10 cellular contexts compared by ENCODE assay signal in genomic region chr3:186425788-186426730, GRCh38.
A peak's percentile ranks its signal among the peaks of the same experiment; 100 is the strongest.
DNase-seq lines count a peak whose midpoint lies in the region; ATAC-seq, FAIRE-seq and TF ChIP-seq lines count a peak whose summit lies in the region.
"Had no signal": no experiment of that assay in that cellular context is flagged by ENCODE, and none has a peak within 500 bp of the region (broad histone marks: within the 10 kb centered on the region; RNA-seq: fewer than 3 reads in every experiment).

No MANE protein-coding gene starts in this region.

- no peaks in the 10 kb centered on the region for H3K27me3 ChIP-seq in gastroesophageal sphincter
- H3K27me3 ChIP-seq: neutrophil had no signal

- H3K4me1 ChIP-seq in gastroesophageal sphincter, result peaks cover 6 to 55% (median 21%) of the 10 kb centered on the region in 3 donors

- H3K4me3 Mint-ChIP-seq in activated CD4-positive, alpha-beta T cell treated with anti-CD3 and anti-CD28 coated beads for 36 hours, result no peak overlapping the region
- no peak overlapping the region for H3K4me3 Mint-ChIP-seq in type B pancreatic cell
- H3K4me3 Mint-ChIP-seq in activated naive CD4-positive, alpha-beta T cell treated with anti-CD3 and anti-CD28 coated beads, Interleukin-2, amount 10 ng/mL, durations not matched to agents 7 days and 5 days, result no peak overlapping the region

- peak; percentile 36 for ATAC-seq in activated CD4-positive, alpha-beta T cell treated with anti-CD3 and anti-CD28 coated beads for 36 hours
- ATAC-seq in gastroesophageal sphincter, result no peak

- H3K4me3 ChIP-seq in gastroesophageal sphincter, result no peak overlapping the region

- intact Hi-C loops in activated CD4-positive, alpha-beta T cell treated with anti-CD3 and anti-CD28 coated beads for 36 hours (cut with DNase I, micrococcal nuclease), result no loop called here

- H3K27ac Mint-ChIP-seq in activated CD4-positive, alpha-beta T cell treated with anti-CD3 and anti-CD28 coated beads for 36 hours, result no peak overlapping the region
- H3K27ac Mint-ChIP-seq in type B pancreatic cell, result no peak overlapping the region
- no peak overlapping the region for H3K27ac Mint-ChIP-seq in activated naive CD4-positive, alpha-beta T cell treated with anti-CD3 and anti-CD28 coated beads, Interleukin-2, amount 10 ng/mL, durations not matched to agents 7 days and 5 days

- 34 to 35% methylated on average over 4 to 8 of the region's 10 CpGs for WGBS in gastroesophageal sphincter (ENCODE audit: low coverage in 1 of 2), 2 donors

- CTCF ChIA-PET in activated CD4-positive, alpha-beta T cell treated with anti-CD3 and anti-CD28 coated beads for 36 hours (lab: Charles Lee), result interaction anchor here (1.0 to 1.4 kb wide), 3 partner anchors 13 to 115 kb away, joined by 3 to 4 read pairs (median 3); no protein-coding TSS in a partner anchor
- CTCF ChIA-PET in activated naive CD4-positive, alpha-beta T cell treated with anti-CD3 and anti-CD28 coated beads, Interleukin-2, amount 10 ng/mL, durations not matched to agents 7 days and 5 days (lab: Charles Lee), result interaction anchor here (0.9 kb wide), 1 partner anchor 115 kb away, joined by 4 read pairs; no protein-coding TSS in a partner anchor

- no peak for DNase-seq in activated CD4-positive, alpha-beta T cell treated with anti-CD3 and anti-CD28 coated beads for 36 hours
- DNase-seq in activated CD4-positive, alpha-beta T cell treated with anti-CD3 and anti-CD28 coated beads, Interleukin-2, amount 50 U/mL, for 48 hours, result no peak
- peak; percentile 64 for DNase-seq in RPMI7951 (ENCODE audit: low read depth)
- no peak for DNase-seq in type B pancreatic cell (ENCODE audit: extremely low spot score, unreplicated experiment)
- no peak for DNase-seq in activated naive CD4-positive, alpha-beta T cell treated with anti-CD3 and anti-CD28 coated beads, Interleukin-2, amount 10 ng/mL, durations not matched to agents 7 days and 5 days
- no peak for DNase-seq in HTR-8/SVneo (ENCODE audit: insufficient read length, low spot score)
- DNase-seq in NCI-H446 treated with DMSO at 0.1 percent for 48 hours (lab: John Stamatoyannopoulos, UW), result no peak
- DNase-seq: activated naive CD4-positive, alpha-beta T cell treated with anti-CD3 and anti-CD28 coated beads, Interleukin-2, amount 50 U/mL, for 16 hours had no signal

- H3K4me1 Mint-ChIP-seq in activated CD4-positive, alpha-beta T cell treated with anti-CD3 and anti-CD28 coated beads for 36 hours, result no peaks in the 10 kb centered on the region
- H3K4me1 Mint-ChIP-seq in type B pancreatic cell (ENCODE audit: unreplicated experiment), result peaks cover 8% of the 10 kb centered on the region
- no peaks in the 10 kb centered on the region for H3K4me1 Mint-ChIP-seq in activated naive CD4-positive, alpha-beta T cell treated with anti-CD3 and anti-CD28 coated beads, Interleukin-2, amount 10 ng/mL, durations not matched to agents 7 days and 5 days

- no peak for TF ChIP-seq POLR2A in gastroesophageal sphincter (IDR thresholded peaks at IDR 0.05)

- POLR2A ChIA-PET in activated CD4-positive, alpha-beta T cell treated with anti-CD3 and anti-CD28 coated beads for 36 hours (lab: Charles Lee), result no interaction called here

- no peaks in the 10 kb centered on the region for H3K36me3 ChIP-seq in gastroesophageal sphincter
- H3K36me3 ChIP-seq: neutrophil had no signal

- FAIRE-seq in HTR-8/SVneo (lab: Jason Lieb, UNC), result no peak

- H3K9me3 ChIP-seq in gastroesophageal sphincter, result no peaks in the 10 kb centered on the region
- H3K9me3 ChIP-seq: neutrophil had no signal

- TF ChIP-seq EP300 in gastroesophageal sphincter (IDR thresholded peaks at IDR 0.05), result no peak

- H3K9me3 Mint-ChIP-seq in activated CD4-positive, alpha-beta T cell treated with anti-CD3 and anti-CD28 coated beads for 36 hours (ENCODE audit: low read depth), result no peaks in the 10 kb centered on the region
- H3K9me3 Mint-ChIP-seq in type B pancreatic cell, result no peaks in the 10 kb centered on the region
- H3K9me3 Mint-ChIP-seq in activated naive CD4-positive, alpha-beta T cell treated with anti-CD3 and anti-CD28 coated beads, Interleukin-2, amount 10 ng/mL, durations not matched to agents 7 days and 5 days, result no peaks in the 10 kb centered on the region

- H3K27ac ChIP-seq in gastroesophageal sphincter, result peak overlapping the region; percentile 74 to 86 (median 77)
- H3K27ac ChIP-seq: neutrophil had no signal

- TF ChIP-seq CTCF in gastroesophageal sphincter (IDR thresholded peaks at IDR 0.05) (peak; percentile 17 to 61 (median 48)), type B pancreatic cell (conservative IDR thresholded peaks at IDR 0.05) (peak; percentile 51)

- peaks cover 3% of the 10 kb centered on the region for H3K27me3 Mint-ChIP-seq in activated CD4-positive, alpha-beta T cell treated with anti-CD3 and anti-CD28 coated beads for 36 hours
- H3K27me3 Mint-ChIP-seq in type B pancreatic cell, result peaks cover 5% of the 10 kb centered on the region
- H3K27me3 Mint-ChIP-seq in activated naive CD4-positive, alpha-beta T cell treated with anti-CD3 and anti-CD28 coated beads, Interleukin-2, amount 10 ng/mL, durations not matched to agents 7 days and 5 days, result peaks cover 7% of the 10 kb centered on the region

- H3K36me3 Mint-ChIP-seq in activated CD4-positive, alpha-beta T cell treated with anti-CD3 and anti-CD28 coated beads for 36 hours (ENCODE audit: low read depth), result no peaks in the 10 kb centered on the region
- no peaks in the 10 kb centered on the region for H3K36me3 Mint-ChIP-seq in type B pancreatic cell
- H3K36me3 Mint-ChIP-seq in activated naive CD4-positive, alpha-beta T cell treated with anti-CD3 and anti-CD28 coated beads, Interleukin-2, amount 10 ng/mL, durations not matched to agents 7 days and 5 days, result no peaks in the 10 kb centered on the region
